ENCODE assay signal across 32 cellular contexts in genomic region chr9:135877776-135878527, GRCh38. TPM values are rescaled to one million over a fixed set of nuclear protein-coding genes. Genes with fewer than 3 reads are reported as not detected.
DNase-seq lines count a peak whose midpoint lies in the region; ATAC-seq and TF ChIP-seq lines count a peak whose summit lies in the region.
"Had no signal": no experiment of that assay in that cellular context is flagged by ENCODE, and none has a peak within 500 bp of the region (broad histone marks: within the 10 kb centered on the region; RNA-seq: fewer than 3 reads in every experiment).

No MANE protein-coding gene starts in this region.

- H3K79me1 ChIP-seq in IMR-90 (ENCODE audit: low read depth in 1 of 2, low read length in 2 of 2): peaks cover 33 to 60% of the 10 kb centered on the region in 2 experiments

- H2BK20ac ChIP-seq in IMR-90 (ENCODE audit: low read depth, low read length): no peak overlapping the region

- H3K27ac ChIP-seq in GM23338 (ENCODE audit: low read depth) (0 out of 2 replicates have a peak overlapping the region, but pooled peaks have one; percentile 14), IMR-90 (ENCODE audit: insufficient read depth, low read length) (no peak overlapping the region)
- H3K27ac ChIP-seq: esophagus squamous epithelium, hepatocyte, sigmoid colon had no signal

- H3K9me3 ChIP-seq in IMR-90 (ENCODE audit: control insufficient read depth, insufficient read depth, low read length): no peaks in the 10 kb centered on the region
- H3K9me3 ChIP-seq: BE2C, esophagus squamous epithelium, mucosa of descending colon, sigmoid colon had no signal

- no peak for DNase-seq in GM23338 (ENCODE audit: low spot score)
- DNase-seq in IMR-90: no peak
- peak; percentile 38 for DNase-seq in left lobe of liver (ENCODE audit: low spot score)
- DNase-seq in stimulated activated CD4-positive, alpha-beta T cell treated with anti-CD3 and anti-CD28 coated beads, Interleukin-2, amount 100 ng/mL, for 48 hours: no peak
- DNase-seq in GM03348 (ENCODE audit: low spot score): no peak
- DNase-seq in GM13976 (ENCODE audit: low spot score): no peak
- no peak for DNase-seq in H4 (ENCODE audit: low spot score)
- DNase-seq: activated CD4-positive, alpha-beta T cell treated with anti-CD3 and anti-CD28 coated beads for 36 hours; activated CD8-positive, alpha-beta T cell treated with anti-CD3 and anti-CD28 coated beads, Interleukin-2, amount 10 ng/mL, durations not matched to agents 7 days and 5 days; activated effector memory CD4-positive, alpha-beta T cell treated with anti-CD3 and anti-CD28 coated beads, Interleukin-2, amount 50 U/mL, for 16 hours; activated naive CD8-positive, alpha-beta T cell treated with anti-CD3 and anti-CD28 coated beads, Interleukin-2, amount 50 U/mL, for 24 hours; activated T-cell treated with anti-CD3 and anti-CD28 coated beads for 4 hours; BE2C; central memory CD4-positive, alpha-beta T cell; esophagus squamous epithelium; foreskin melanocyte; mucosa of descending colon; NCI-H1092 treated with DMSO at 0.1 percent for 48 hours; NCI-H187; NCI-H524 treated with DMSO at 0.1 percent for 48 hours; SHP77; sigmoid colon; stimulated activated CD4-positive, alpha-beta T cell treated with anti-CD3 and anti-CD28 coated beads, Interleukin-4, amount 100 ng/mL, for 4 hours; substantia nigra had no signal

- no peak overlapping the region for H2BK120ac ChIP-seq in IMR-90 (ENCODE audit: low read depth, low read length)

- WGBS in IMR-90 (ENCODE audit: extremely low coverage in 2 of 2, insufficient read length in 1 of 2), 2 experiments: 81% methylated on average over 3 of the region's 11 CpGs; no CpG with 5 or more reads in 1 of the 2 experiments

- peak; percentile 62 for ATAC-seq in GM23338
- ATAC-seq in IMR-90 (ENCODE audit: low read depth): no peak
- peak; percentile 61 for ATAC-seq in activated T-helper 17 cell treated with anti-CD3 and anti-CD28 coated beads, Interleukin-2, amount 50 U/mL, for 72 hours (replicated peaks)
- ATAC-seq in left lobe of liver: no peak
- ATAC-seq: activated CD8-positive, alpha-beta T cell treated with anti-CD3 and anti-CD28 coated beads, Interleukin-2, amount 10 ng/mL, durations not matched to agents 7 days and 5 days; activated naive CD8-positive, alpha-beta T cell treated with anti-CD3 and anti-CD28 coated beads, Interleukin-2, amount 50 U/mL, for 24 hours; mucosa of descending colon; natural killer cell treated with Interleukin-12 subunit alpha and Interleukin-12 subunit beta and Interleukin-15 and Interleukin-18, amount 100 ng/mL, for 72 hours; Panc1; stimulated activated effector memory CD8-positive, alpha-beta T cell treated with anti-CD3 and anti-CD28 coated beads, Interleukin-12 subunit alpha, Interleukin-12 subunit beta, amount 100 ng/mL, for 72 hours had no signal

- H3K18ac ChIP-seq in IMR-90 (ENCODE audit: low read depth, low read length): no peak overlapping the region

- TF ChIP-seq RAD21 in IMR-90 (IDR thresholded peaks at IDR 0.05; ENCODE audit: low read length): no peak

- peaks cover 15% of the 10 kb centered on the region; the same call in 2 of the 3 replicates for H3K36me3 Mint-ChIP-seq in GM23338 (ENCODE audit: low read depth)
- peaks cover 43% of the 10 kb centered on the region for H3K36me3 Mint-ChIP-seq in activated T-helper 17 cell treated with anti-CD3 and anti-CD28 coated beads, Interleukin-2, amount 50 U/mL, for 72 hours (ENCODE audit: low read depth)
- H3K36me3 Mint-ChIP-seq: natural killer cell treated with Interleukin-12 subunit alpha and Interleukin-12 subunit beta and Interleukin-15 and Interleukin-18, amount 100 ng/mL, for 72 hours had no signal

- H3K27me3 ChIP-seq in GM23338 (ENCODE audit: insufficient read depth) (no peaks in the 10 kb centered on the region), IMR-90 (ENCODE audit: control insufficient read depth, insufficient read depth, low read length) (no peaks in the 10 kb centered on the region)
- H3K27me3 ChIP-seq: BE2C, esophagus squamous epithelium, hepatocyte, sigmoid colon had no signal

- no peak overlapping the region for H3K9ac ChIP-seq in IMR-90 (ENCODE audit: low read depth, low read length)

- no peak overlapping the region for H3K56ac ChIP-seq in IMR-90 (ENCODE audit: extremely low read depth, insufficient read depth, low read length)

- POLR2A ChIA-PET in IMR-90 (lab: Charles Lee; ENCODE audit: unreplicated experiment): no interaction called here

- no peak overlapping the region for H3K4ac ChIP-seq in IMR-90 (ENCODE audit: low read depth, low read length)

- intact Hi-C loops in IMR-90 (cut with micrococcal nuclease): no loop called here

- H3K9me3 Mint-ChIP-seq in GM23338: no peaks in the 10 kb centered on the region
- no peaks in the 10 kb centered on the region for H3K9me3 Mint-ChIP-seq in activated T-helper 17 cell treated with anti-CD3 and anti-CD28 coated beads, Interleukin-2, amount 50 U/mL, for 72 hours
- H3K9me3 Mint-ChIP-seq: activated naive CD8-positive, alpha-beta T cell treated with anti-CD3 and anti-CD28 coated beads, Interleukin-2, amount 50 U/mL, for 24 hours; dendritic cell treated with granulocyte-macrophage colony-stimulating factor and Interleukin-4, amounts not matched to agents 40 ng/mL and 50 ng/mL, for 4 days; natural killer cell treated with Interleukin-12 subunit alpha and Interleukin-12 subunit beta and Interleukin-15 and Interleukin-18, amount 100 ng/mL, for 72 hours; stimulated activated effector memory CD8-positive, alpha-beta T cell treated with anti-CD3 and anti-CD28 coated beads, Interleukin-12 subunit alpha, Interleukin-12 subunit beta, amount 100 ng/mL, for 72 hours; type B pancreatic cell had no signal

- peaks cover 11% of the 10 kb centered on the region for H3K27me3 Mint-ChIP-seq in GM23338 (ENCODE audit: insufficient read depth, low read depth, poor library complexity)
- no peaks in the 10 kb centered on the region for H3K27me3 Mint-ChIP-seq in activated T-helper 17 cell treated with anti-CD3 and anti-CD28 coated beads, Interleukin-2, amount 50 U/mL, for 72 hours
- H3K27me3 Mint-ChIP-seq: activated CD4-positive, alpha-beta T cell treated with anti-CD3 and anti-CD28 coated beads for 36 hours; activated naive CD8-positive, alpha-beta T cell treated with anti-CD3 and anti-CD28 coated beads, Interleukin-2, amount 50 U/mL, for 24 hours; dendritic cell treated with granulocyte-macrophage colony-stimulating factor and Interleukin-4, amounts not matched to agents 40 ng/mL and 50 ng/mL, for 4 days; natural killer cell treated with Interleukin-12 subunit alpha and Interleukin-12 subunit beta and Interleukin-15 and Interleukin-18, amount 100 ng/mL, for 72 hours; type B pancreatic cell had no signal

- H3K9me1 ChIP-seq in IMR-90 (ENCODE audit: insufficient read depth, low read length): peaks cover 26% of the 10 kb centered on the region

- in situ Hi-C loops in IMR-90 (cut with MboI; ENCODE audit: low sequenced_read_pairs): no loop called here
- in situ Hi-C loops in GM13976 (cut with MboI; ENCODE audit: low sequenced_read_pairs, unreplicated experiment): no loop called here

- no peak overlapping the region for H3K23ac ChIP-seq in IMR-90 (ENCODE audit: low read depth, low read length)

- dilution Hi-C loops in IMR-90 (cut with HindIII; ENCODE audit: low sequenced_read_pairs, unreplicated experiment): no loop called here

- H4K20me1 ChIP-seq in GM23338 (replicated peaks; ENCODE audit: insufficient read depth) (peaks cover 68% of the 10 kb centered on the region), IMR-90 (ENCODE audit: insufficient read depth, low read length) (peaks cover 49% of the 10 kb centered on the region)

- H3K4me1 ChIP-seq in GM23338 (ENCODE audit: insufficient read depth) (peaks cover 40% of the 10 kb centered on the region), IMR-90 (ENCODE audit: control insufficient read depth, insufficient read depth, low read length) (peaks cover 2% of the 10 kb centered on the region)
- H3K4me1 ChIP-seq: sigmoid colon had no signal

- peak overlapping the region; percentile 32 for H2AK9ac ChIP-seq in IMR-90 (replicated peaks; ENCODE audit: low read depth, low read length, poor library complexity)

- H4K91ac ChIP-seq in IMR-90 (ENCODE audit: insufficient read depth, low read depth, low read length): no peak overlapping the region

- H3F3A ChIP-seq in GM23338 (replicated peaks; ENCODE audit: low read depth): no peaks in the 10 kb centered on the region

- no peak overlapping the region for H2AK5ac ChIP-seq in IMR-90 (ENCODE audit: low read depth, low read length)

- CTCF ChIA-PET in IMR-90 (lab: Yijun Ruan, JAX): no interaction called here

- H3K36me3 ChIP-seq in GM23338 (ENCODE audit: insufficient read depth): no peaks in the 10 kb centered on the region; the same call in 1 of the 2 replicates
- peaks cover 4% of the 10 kb centered on the region for H3K36me3 ChIP-seq in IMR-90 (ENCODE audit: control insufficient read depth, insufficient read depth, low read length)

- H3K9me2 ChIP-seq in GM23338 (ENCODE audit: insufficient read depth): no peaks in the 10 kb centered on the region

- BruUV-seq in IMR-90 (replicated peaks; lab: Mats Ljungman, UMichigan): no TSS peak

- peak overlapping the region; percentile 61; the same call in 1 of the 2 replicates for H3K27ac Mint-ChIP-seq in GM23338
- peak overlapping the region; percentile 52 for H3K27ac Mint-ChIP-seq in activated T-helper 17 cell treated with anti-CD3 and anti-CD28 coated beads, Interleukin-2, amount 50 U/mL, for 72 hours
- H3K27ac Mint-ChIP-seq: activated CD4-positive, alpha-beta T cell treated with anti-CD3 and anti-CD28 coated beads for 36 hours; activated CD8-positive, alpha-beta T cell treated with anti-CD3 and anti-CD28 coated beads, Interleukin-2, amount 10 ng/mL, durations not matched to agents 7 days and 5 days; activated naive CD8-positive, alpha-beta T cell treated with anti-CD3 and anti-CD28 coated beads, Interleukin-2, amount 50 U/mL, for 24 hours; dendritic cell treated with granulocyte-macrophage colony-stimulating factor and Interleukin-4, amounts not matched to agents 40 ng/mL and 50 ng/mL, for 4 days; natural killer cell treated with Interleukin-12 subunit alpha and Interleukin-12 subunit beta and Interleukin-15 and Interleukin-18, amount 100 ng/mL, for 72 hours; stimulated activated effector memory CD8-positive, alpha-beta T cell treated with anti-CD3 and anti-CD28 coated beads, Interleukin-12 subunit alpha, Interleukin-12 subunit beta, amount 100 ng/mL, for 72 hours; type B pancreatic cell had no signal

- H3K4me2 ChIP-seq in GM23338 (peak overlapping the region; percentile 72), IMR-90 (ENCODE audit: low read depth, low read length) (no peak overlapping the region)
- H3K4me2 ChIP-seq: hepatocyte had no signal

- peak overlapping the region; percentile 36; the same call in 1 of the 3 replicates for H3K4me3 Mint-ChIP-seq in GM23338
- H3K4me3 Mint-ChIP-seq in activated T-helper 17 cell treated with anti-CD3 and anti-CD28 coated beads, Interleukin-2, amount 50 U/mL, for 72 hours: peak overlapping the region; percentile 54
- H3K4me3 Mint-ChIP-seq: activated CD4-positive, alpha-beta T cell treated with anti-CD3 and anti-CD28 coated beads for 36 hours; activated CD8-positive, alpha-beta T cell treated with anti-CD3 and anti-CD28 coated beads, Interleukin-2, amount 10 ng/mL, durations not matched to agents 7 days and 5 days; activated naive CD8-positive, alpha-beta T cell treated with anti-CD3 and anti-CD28 coated beads, Interleukin-2, amount 50 U/mL, for 24 hours; dendritic cell treated with granulocyte-macrophage colony-stimulating factor and Interleukin-4, amounts not matched to agents 40 ng/mL and 50 ng/mL, for 4 days; natural killer cell treated with Interleukin-12 subunit alpha and Interleukin-12 subunit beta and Interleukin-15 and Interleukin-18, amount 100 ng/mL, for 72 hours; stimulated activated effector memory CD8-positive, alpha-beta T cell treated with anti-CD3 and anti-CD28 coated beads, Interleukin-12 subunit alpha, Interleukin-12 subunit beta, amount 100 ng/mL, for 72 hours; type B pancreatic cell had no signal

- H3K14ac ChIP-seq in IMR-90 (replicated peaks; ENCODE audit: low read depth, low read length): no peak overlapping the region

- H2BK5ac ChIP-seq in IMR-90 (ENCODE audit: low read depth, low read length, poor library complexity, severe bottlenecking): no peak overlapping the region

- no peak overlapping the region for H2BK15ac ChIP-seq in IMR-90 (ENCODE audit: low read depth, low read length)

- H3K4me1 Mint-ChIP-seq in GM23338: peaks cover 46% of the 10 kb centered on the region
- peaks cover 31% of the 10 kb centered on the region for H3K4me1 Mint-ChIP-seq in activated T-helper 17 cell treated with anti-CD3 and anti-CD28 coated beads, Interleukin-2, amount 50 U/mL, for 72 hours

- peaks cover 100% of the 10 kb centered on the region for H3K79me2 ChIP-seq in GM23338 (replicated peaks; ENCODE audit: insufficient read depth)

- TF ChIP-seq POLR2A in IMR-90 (IDR thresholded peaks at IDR 0.05; ENCODE audit: low read depth, low read length): no peak

- H2AFZ ChIP-seq in GM23338 (no peak overlapping the region), IMR-90 (replicated peaks; ENCODE audit: low read length, poor library complexity) (no peak overlapping the region)
- H2AFZ ChIP-seq: hepatocyte had no signal

- no peak overlapping the region for H4K5ac ChIP-seq in IMR-90 (ENCODE audit: low read depth, low read length)

- peak overlapping the region; percentile 18; the same call in 1 of the 2 replicates for H3K4me3 ChIP-seq in GM23338
- no peak overlapping the region for H3K4me3 ChIP-seq in IMR-90 (ENCODE audit: insufficient read depth, low read depth, low read length)
- H3K4me3 ChIP-seq: esophagus squamous epithelium, hepatocyte, lung, mucosa of descending colon, sigmoid colon had no signal

- TF ChIP-seq CTCF in GM23338 (conservative IDR thresholded peaks at IDR 0.05; ENCODE audit: low read depth in 2 of 2) (no peak), IMR-90 (conservative IDR thresholded peaks at IDR 0.05; ENCODE audit: low read depth, low read length) (no peak), GM13976 (IDR thresholded peaks at IDR 0.05; ENCODE audit: borderline replicate concordance, control extremely low read depth, extremely low read depth, insufficient read depth, missing control alignments) (no peak)

- no peak overlapping the region for H4K8ac ChIP-seq in IMR-90 (ENCODE audit: low read depth in 2 of 2, low read length in 2 of 2)

RNA-seq across cellular contexts. Expression of gene CAMSAP1, which starts 29.4 kb away (rescaled TPM):
- total RNA-seq in GM23338 (2014; rRNA removed; shearing (Covaris generic)): 57.6 and 75.4 TPM in 2 replicates
- polyA plus RNA-seq in GM23338 (2016; fragmentation: Nextera tagmentation; extraction: Ambion mirVana) (6.9 and 8.2 TPM in 2 replicates), IMR-90 (2012; rRNA removed) (8.2 and 8.6 TPM in 2 replicates)
- total RNA-seq in IMR-90 (2012; rRNA removed) (19.5 and 21.1 TPM in 2 replicates), left lobe of liver (10.7 TPM)
- 5.5 and 9.6 TPM in 2 replicates for polyA plus RNA-seq in IMR-90 (2012; cell fraction: cytosol; rRNA removed)
- polyA plus RNA-seq in IMR-90 (2012; cell fraction: nucleus; rRNA removed; ENCODE audit: low replicate concordance): 8.9 and 9.8 TPM in 2 replicates
- total RNA-seq in activated T-helper 17 cell treated with anti-CD3 and anti-CD28 coated beads, Interleukin-2, amount 50 U/mL, for 72 hours: 10 to 100 TPM; 37.8 to 46.2 TPM
- 11.0 and 13.5 TPM in 2 replicates for total RNA-seq in H4 (2014; rRNA removed; shearing (Covaris generic))

Comparison
In these comparisons a context has a peak if more than half of its experiments do, and no peak if none do; other contexts are left out.
1. ATAC-seq: peak in GM23338 (single experiment) and activated T-helper 17 cell treated with anti-CD3 and anti-CD28 coated beads, Interleukin-2, amount 50 U/mL, for 72 hours (single experiment); none in IMR-90 (single experiment) and left lobe of liver (single experiment).